Comparison of ENCODE assay signal across 8 cellular contexts in genomic region chr2:168136392-168136977, GRCh38.
A peak's percentile ranks its signal among the peaks of the same experiment; 100 is the strongest.
DNase-seq lines count a peak whose midpoint lies in the region; ATAC-seq, FAIRE-seq and TF ChIP-seq lines count a peak whose summit lies in the region.

No MANE protein-coding gene starts in this region.

- peak; percentile 91 for FAIRE-seq in colon (lab: Jason Lieb, UNC)

- peak; percentile 41 for DNase-seq in NCI-H1105 treated with DMSO at 0.1 percent for 48 hours (lab: John Stamatoyannopoulos, UW)
- no peak for DNase-seq in NCI-H1105 (lab: John Stamatoyannopoulos, UW)
- peak; percentile 25 for DNase-seq in NCI-H446 treated with DMSO at 0.1 percent for 48 hours (lab: John Stamatoyannopoulos, UW)
- DNase-seq in mucosa of descending colon = no peak
- no peak for DNase-seq in cerebellum (ENCODE audit: low spot score)
- no peak for DNase-seq in effector CD8-positive, alpha-beta T cell (lab: John Stamatoyannopoulos, UW)

- POLR2A ChIA-PET in HEK293 (lab: Yijun Ruan, JAX) = no interaction called here

- intact Hi-C loops in mucosa of descending colon (cut with DNase I, micrococcal nuclease) = loop anchor here in 1 of 2 donors (10.0 kb wide), 1 partner anchor 198 kb away; no protein-coding TSS in a partner anchor

- no peak overlapping the region for H3K27ac ChIP-seq in HEK293 (ENCODE audit: extremely low read depth, low read depth, low read length)

- TF ChIP-seq CTCF in HEK293 (tag by site-specific recombination; IDR thresholded peaks at IDR 0.05) (no peak), mucosa of descending colon (IDR thresholded peaks at IDR 0.05) (peak; percentile 24)

- H3K4me3 ChIP-seq in HEK293 (ENCODE audit: low read depth, low read length) (no peak overlapping the region), mucosa of descending colon (no peak overlapping the region)

- peak; percentile 69 for ATAC-seq in mucosa of descending colon

- CTCF ChIA-PET in HEK293 (lab: Yijun Ruan, JAX) = interaction anchor here (0.6 to 2.4 kb wide), 7 partner anchors 8 to 1464 kb away, joined by 3 to 6 read pairs (median 4); no protein-coding TSS in a partner anchor

- H3K9me3 ChIP-seq in HEK293 (ENCODE audit: control insufficient read depth, insufficient read depth, low read depth, low read length) = no peaks in the 10 kb centered on the region
- no peaks in the 10 kb centered on the region for H3K9me3 ChIP-seq in mucosa of descending colon

- H3K4me1 ChIP-seq in HEK293 (ENCODE audit: control insufficient read depth, insufficient read depth, low read length) (0 out of 2 replicates have a peak, but pooled peaks cover 2% of the 10 kb centered on the region), mucosa of descending colon (ENCODE audit: low read depth) (no peaks in the 10 kb centered on the region)

- H3K36me3 ChIP-seq in HEK293 (ENCODE audit: control insufficient read depth in 2 of 2, insufficient read depth in 1 of 2, low read length in 2 of 2) (peaks cover 6 to 22% of the 10 kb centered on the region in 2 experiments), mucosa of descending colon (ENCODE audit: low read depth) (no peaks in the 10 kb centered on the region)

TF ChIP-seq in HEK293, 187 proteins besides CTCF, POLR2A, EP300 and RAD21:
- peak; percentile 16; the same call in 1 of the 2 replicates for TF ChIP-seq ZNF654 (tag by site-specific recombination; IDR thresholded peaks at IDR 0.05; ENCODE audit: low read depth)
- no peak for TF ChIP-seq ZNF76 (tag by site-specific recombination; IDR thresholded peaks at IDR 0.05; ENCODE audit: borderline replicate concordance, low read depth)
- TF ChIP-seq GLI4 (tag by site-specific recombination; IDR thresholded peaks at IDR 0.05) = no peak
- TF ChIP-seq ZNF404 (tag by site-specific recombination; IDR thresholded peaks at IDR 0.05) = no peak
- no peak for TF ChIP-seq ZBTB7A (tag by site-specific recombination; IDR thresholded peaks at IDR 0.05; ENCODE audit: low read depth)
TF ChIP-seq in HEK293: peak in this region for 1.

Comparison
In these comparisons a context has a peak if more than half of its experiments do, and no peak if none do; other contexts are left out.
1. DNase-seq: peak in NCI-H1105 treated with DMSO at 0.1 percent for 48 hours (single experiment) and NCI-H446 treated with DMSO at 0.1 percent for 48 hours (single experiment); none in NCI-H1105 (single experiment), mucosa of descending colon (0 of 3), cerebellum (single experiment) and effector CD8-positive, alpha-beta T cell (single experiment).